25 cellular contexts compared by ENCODE assay signal in genomic region chr19:50222691-50223438, GRCh38. TPM values are rescaled to one million over a fixed set of nuclear protein-coding genes. Genes with fewer than 3 reads are reported as not detected.
"Had no signal": no experiment of that assay in that cellular context is flagged by ENCODE, and none has a peak within 500 bp of the region (broad histone marks: within the 10 kb centered on the region; RNA-seq: fewer than 3 reads in every experiment).

No MANE protein-coding gene starts in this region.

- H3K27ac ChIP-seq: KMS-11, SJSA1, SK-N-MC had no signal

- H3K4me1 ChIP-seq: SJSA1 had no signal

- H3K36me3 ChIP-seq: SJSA1 had no signal

- FAIRE-seq: RCC 7860 had no signal

- H3K27me3 ChIP-seq: SJSA1 had no signal

- H3K4me3 ChIP-seq: SJSA1, SK-N-MC had no signal

- H3K9ac ChIP-seq: KMS-11 had no signal

- H3K4me2 ChIP-seq: KMS-11 had no signal

- DNase-seq: IMR-90, Kasumi-1, MV-4-11, NCI-H1048, NCI-H1105 treated with DMSO at 0.1 percent for 48 hours, NCI-H1417 treated with DMSO at 0.1 percent for 48 hours, NCI-H146, NCI-H1694 treated with DMSO at 0.1 percent for 48 hours, NCI-H1930, NCI-H2081, NCI-H2107, NCI-H2227 treated with DMSO at 0.1 percent for 48 hours, NCI-H524, NCI-H69, NCI-H774, Right ventricle myocardium superior, RPMI8226, SIG-M5 had no signal

RNA-seq across cellular contexts. Expression of gene MYH14, which starts 19.4 kb away (rescaled TPM):
- total RNA-seq: IMR-90, M059J, SJSA1 had no signal
- polyA plus RNA-seq: IMR-90 had no signal

RNA-seq across cellular contexts. Expression of gene IZUMO2, which starts 59.8 kb away (rescaled TPM):
- total RNA-seq: HT-29, IMR-90, M059J, NCI-H460, Right ventricle myocardium superior, SJSA1 had no signal
- polyA plus RNA-seq: IMR-90 had no signal
